ENCODE assay signal across 26 cellular contexts in genomic region chr14:72045271-72045670, GRCh38.
"Had no signal": no experiment of that assay in that cellular context is flagged by ENCODE, and none has a peak within 500 bp of the region (broad histone marks: within the 10 kb centered on the region; RNA-seq: fewer than 3 reads in every experiment).

No MANE protein-coding gene starts in this region.

- H3K4me3 Mint-ChIP-seq: naive thymus-derived CD4-positive, alpha-beta T cell had no signal

- ATAC-seq: esophagus mucosa; gastroesophageal sphincter; heart left ventricle; left cardiac atrium; left lung; left ventricle myocardium superior; lower lobe of right lung; naive thymus-derived CD4-positive, alpha-beta T cell had no signal

- FAIRE-seq: colon, endometrium, islet of Langerhans, keratinocyte had no signal

- H3K27ac Mint-ChIP-seq: naive thymus-derived CD4-positive, alpha-beta T cell had no signal

- DNase-seq: dermis blood vessel endothelial cell; dorsolateral prefrontal cortex; effector CD4-positive, alpha-beta T cell; effector memory CD4-positive, alpha-beta T cell; erythroblast; esophagus squamous epithelium; foreskin fibroblast; foreskin melanocyte; heart left ventricle; hypothalamus; left cardiac atrium; left lung; left ventricle myocardium superior; lower lobe of right lung; mesenchymal stem cell; midbrain; naive thymus-derived CD4-positive, alpha-beta T cell had no signal

- H3K36me3 ChIP-seq: esophagus squamous epithelium, gastroesophageal sphincter, heart left ventricle, left lung, lower lobe of right lung had no signal

- H3K79me2 ChIP-seq: hepatocyte had no signal

- H3K27me3 ChIP-seq: dorsolateral prefrontal cortex, esophagus squamous epithelium, gastroesophageal sphincter, heart left ventricle, left lung had no signal

- H3K4me2 ChIP-seq: hepatocyte had no signal

- H3K4me1 ChIP-seq: esophagus squamous epithelium, gastroesophageal sphincter, left lung, lower lobe of right lung had no signal

- H3K27ac ChIP-seq: coronary artery, dorsolateral prefrontal cortex, epithelial cell of prostate, esophagus squamous epithelium, gastroesophageal sphincter, heart left ventricle, hepatocyte, left lung, lower lobe of right lung had no signal

- H3K4me3 ChIP-seq: coronary artery, dorsolateral prefrontal cortex, esophagus squamous epithelium, gastroesophageal sphincter, heart left ventricle, hepatocyte, left lung, lower lobe of right lung had no signal

- H3K9me3 ChIP-seq: esophagus squamous epithelium, lower lobe of right lung had no signal

- H2AFZ ChIP-seq: hepatocyte had no signal
